In genomic region chr13:98828614-98829013, GRCh38 we compare ENCODE assay signal across 28 cellular contexts.
"Had no signal": no experiment of that assay in that cellular context is flagged by ENCODE, and none has a peak within 500 bp of the region (broad histone marks: within the 10 kb centered on the region; RNA-seq: fewer than 3 reads in every experiment).

No MANE protein-coding gene starts in this region.

- ATAC-seq: heart left ventricle; left ventricle myocardium superior; lower lobe of right lung; naive thymus-derived CD4-positive, alpha-beta T cell; natural killer cell treated with Interleukin-12 subunit alpha and Interleukin-12 subunit beta and Interleukin-15 and Interleukin-18, amount 100 ng/mL, for 72 hours; sciatic nerve; stimulated activated naive B cell treated with anti-CD40 and anti-IgM and Interleukin-4, amounts not matched to agents 10 μg/mL and 1 μg/mL and 100 μg/mL, for 72 hours; stimulated activated naive CD8-positive, alpha-beta T cell treated with anti-CD3 and anti-CD28 coated beads, Interleukin-15, Interleukin-2, amounts not matched to agents 100 U/mL and 50 U/mL, for 24 hours had no signal

- H3K9me3 Mint-ChIP-seq: naive thymus-derived CD4-positive, alpha-beta T cell; natural killer cell treated with Interleukin-12 subunit alpha and Interleukin-12 subunit beta and Interleukin-15 and Interleukin-18, amount 100 ng/mL, for 72 hours; stimulated activated naive B cell treated with anti-CD40 and anti-IgM and Interleukin-4, amounts not matched to agents 10 μg/mL and 1 μg/mL and 100 μg/mL, for 72 hours; type B pancreatic cell had no signal

- H3K27ac Mint-ChIP-seq: immature natural killer cell; naive thymus-derived CD4-positive, alpha-beta T cell; natural killer cell treated with Interleukin-12 subunit alpha and Interleukin-12 subunit beta and Interleukin-15 and Interleukin-18, amount 100 ng/mL, for 72 hours; stimulated activated naive B cell treated with anti-CD40 and anti-IgM and Interleukin-4, amounts not matched to agents 10 μg/mL and 1 μg/mL and 100 μg/mL, for 72 hours; type B pancreatic cell had no signal

- DNase-seq: glutamatergic neuron; heart left ventricle; hypothalamus; immature natural killer cell; kidney; left ventricle myocardium superior; lower lobe of right lung; mammary epithelial cell; mesenchymal stem cell; naive thymus-derived CD4-positive, alpha-beta T cell; nucleus accumbens; stimulated activated CD4-positive, alpha-beta T cell treated with anti-CD3 and anti-CD28 coated beads, Interleukin-12 subunit alpha, Interleukin-12 subunit beta, amount 100 ng/mL, for 4 hours; stimulated activated CD4-positive, alpha-beta T cell treated with anti-CD3 and anti-CD28 coated beads, Interleukin-15, amount 100 ng/mL, for 24 hours; stimulated activated CD4-positive, alpha-beta T cell treated with anti-CD3 and anti-CD28 coated beads, Interleukin-2, amount 100 ng/mL, for 24 hours; stimulated activated CD4-positive, alpha-beta T cell treated with anti-CD3 and anti-CD28 coated beads, Interleukin-4, amount 100 ng/mL, for 1 hour; stimulated activated naive B cell treated with anti-CD40 and anti-IgM and Interleukin-4, amounts not matched to agents 10 μg/mL and 1 μg/mL and 100 μg/mL, for 72 hours; stimulated activated naive CD8-positive, alpha-beta T cell treated with anti-CD3 and anti-CD28 coated beads, Interleukin-15, Interleukin-2, amounts not matched to agents 100 U/mL and 50 U/mL, for 24 hours; uterus had no signal

- H3K36me3 ChIP-seq: uterus had no signal

- H3K27me3 ChIP-seq: heart left ventricle, right atrium auricular region, suprapubic skin, tibial nerve, uterus had no signal

- H3K27me3 Mint-ChIP-seq: naive thymus-derived CD4-positive, alpha-beta T cell; natural killer cell treated with Interleukin-12 subunit alpha and Interleukin-12 subunit beta and Interleukin-15 and Interleukin-18, amount 100 ng/mL, for 72 hours; stimulated activated naive B cell treated with anti-CD40 and anti-IgM and Interleukin-4, amounts not matched to agents 10 μg/mL and 1 μg/mL and 100 μg/mL, for 72 hours; type B pancreatic cell had no signal

- H3K4me3 ChIP-seq: heart left ventricle, lower lobe of right lung, right atrium auricular region, smooth muscle cell, suprapubic skin, tibial nerve, uterus had no signal

- H3K27ac ChIP-seq: heart left ventricle, lower lobe of right lung, parathyroid adenoma, right atrium auricular region, suprapubic skin, tibial nerve, uterus had no signal

- H3K9ac ChIP-seq: parathyroid adenoma had no signal

- FAIRE-seq: islet of Langerhans, kidney had no signal

- H3K4me3 Mint-ChIP-seq: immature natural killer cell; naive thymus-derived CD4-positive, alpha-beta T cell; natural killer cell treated with Interleukin-12 subunit alpha and Interleukin-12 subunit beta and Interleukin-15 and Interleukin-18, amount 100 ng/mL, for 72 hours; neural crest cell; stimulated activated naive B cell treated with anti-CD40 and anti-IgM and Interleukin-4, amounts not matched to agents 10 μg/mL and 1 μg/mL and 100 μg/mL, for 72 hours; type B pancreatic cell had no signal

- H3K9me3 ChIP-seq: heart left ventricle, lower lobe of right lung, right atrium auricular region, suprapubic skin, tibial nerve, uterus had no signal

- H3K4me1 ChIP-seq: parathyroid adenoma, uterus had no signal

- H3K36me3 Mint-ChIP-seq: natural killer cell treated with Interleukin-12 subunit alpha and Interleukin-12 subunit beta and Interleukin-15 and Interleukin-18, amount 100 ng/mL, for 72 hours had no signal

- H3K4me1 Mint-ChIP-seq: immature natural killer cell had no signal
